Comparison of ENCODE assay signal across 1 cellular context in the genomic region with DNA sequence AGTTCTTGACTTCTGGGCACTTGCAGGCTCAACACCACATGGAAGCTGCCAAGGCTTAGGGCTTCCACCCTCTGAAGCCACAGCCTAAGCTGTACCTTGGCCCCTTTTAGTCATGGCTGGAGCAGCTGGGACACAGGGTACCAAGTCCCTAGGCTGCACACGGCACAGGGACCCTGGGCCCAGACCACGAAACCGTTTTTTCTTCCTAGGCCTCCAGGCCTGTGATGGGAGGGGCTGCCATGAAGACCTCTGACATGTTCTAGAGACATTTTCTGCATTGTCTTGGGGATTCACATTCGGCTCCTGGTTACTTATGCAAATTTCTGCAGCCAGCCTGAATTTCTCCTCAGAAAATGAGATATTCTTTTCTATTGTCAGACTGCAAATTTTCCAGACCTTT.
TF ChIP-seq lines count a peak whose summit lies in the region.

No MANE protein-coding gene starts in this region.

TF ChIP-seq in A549, 52 proteins besides CTCF, POLR2A, EP300 and RAD21:
- TF ChIP-seq ZFP36 (IDR thresholded peaks at IDR 0.05; ENCODE audit: borderline replicate concordance, partially characterized antibody), result peak; percentile 81
